19 cellular contexts compared by ENCODE assay signal in genomic region chr6:23140879-23141278, GRCh38.
"Had no signal": no experiment of that assay in that cellular context is flagged by ENCODE, and none has a peak within 500 bp of the region (broad histone marks: within the 10 kb centered on the region; RNA-seq: fewer than 3 reads in every experiment).

No MANE protein-coding gene starts in this region.

- H3K4me1 ChIP-seq: colonic mucosa, gastrocnemius medialis, heart right ventricle, left ventricle myocardium inferior, lower lobe of right lung, right atrium auricular region, sigmoid colon, suprapubic skin, thyroid gland, uterus had no signal

- H3K4me3 ChIP-seq: colonic mucosa, gastrocnemius medialis, heart right ventricle, left ventricle myocardium inferior, lower lobe of right lung, ovary, right atrium auricular region, sigmoid colon, smooth muscle cell, suprapubic skin, thyroid gland, uterus had no signal

- H3K27me3 ChIP-seq: colonic mucosa, gastrocnemius medialis, heart right ventricle, ovary, right atrium auricular region, sigmoid colon, suprapubic skin, thyroid gland, uterus had no signal

- DNase-seq: colonic mucosa; dermis blood vessel endothelial cell; erythroblast; gastrocnemius medialis; heart right ventricle; hypothalamus; left cardiac atrium; left ventricle myocardium inferior; lower lobe of right lung; natural killer cell; ovary; sigmoid colon; stimulated activated CD4-positive, alpha-beta T cell treated with anti-CD3 and anti-CD28 coated beads, Interleukin-2, amount 100 ng/mL, for 48 hours; stimulated activated naive CD4-positive, alpha-beta T cell treated with Interleukin-2 at 50 U/mL for 16 hours; thyroid gland; uterus had no signal

- H3K4me2 ChIP-seq: smooth muscle cell had no signal

- H3K27ac ChIP-seq: colonic mucosa, gastrocnemius medialis, heart right ventricle, left ventricle myocardium inferior, lower lobe of right lung, ovary, right atrium auricular region, sigmoid colon, suprapubic skin, thyroid gland, uterus had no signal

- H3K36me3 ChIP-seq: colonic mucosa, gastrocnemius medialis, heart right ventricle, left ventricle myocardium inferior, lower lobe of right lung, ovary, right atrium auricular region, sigmoid colon, suprapubic skin, thyroid gland, uterus had no signal

- H3K9me3 ChIP-seq: colonic mucosa, lower lobe of right lung, ovary, suprapubic skin, thyroid gland had no signal
